Comparison of ENCODE assay signal across 2 cellular contexts in genomic region chr10:93420091-93420490, GRCh38.
A peak's percentile ranks its signal among the peaks of the same experiment; 100 is the strongest.
TF ChIP-seq lines count a peak whose summit lies in the region.

No MANE protein-coding gene starts in this region.

TF ChIP-seq in liver, 16 proteins besides CTCF, POLR2A, EP300 and RAD21 (continued from another document):
- TF ChIP-seq MAX (IDR thresholded peaks at IDR 0.05) = no peak
- TF ChIP-seq NR2F2 (IDR thresholded peaks at IDR 0.05) = peak; percentile 41
TF ChIP-seq in liver: peak in this region for 3.

TF ChIP-seq in HepG2, 621 proteins besides CTCF, POLR2A, EP300 and RAD21 (continued from another document):
- TF ChIP-seq HNF4G (IDR thresholded peaks at IDR 0.05; ENCODE audit: borderline replicate concordance, low read depth, low read length) (no peak), HNF4G (CRISPR knock-in tag; IDR thresholded peaks at IDR 0.05; ENCODE audit: borderline replicate concordance, low read depth) (no peak), ZNF576 (CRISPR knock-in tag; IDR thresholded peaks at IDR 0.05) (no peak), TOPORS (CRISPR knock-in tag; IDR thresholded peaks at IDR 0.05) (no peak), MYC (CRISPR knock-in tag; IDR thresholded peaks at IDR 0.05; ENCODE audit: borderline replicate concordance) (no peak), MXI1 (IDR thresholded peaks at IDR 0.05; ENCODE audit: borderline replicate concordance, low read depth, low read length) (no peak), ZSCAN12 (CRISPR knock-in tag; IDR thresholded peaks at IDR 0.05) (no peak), ZNF235 (CRISPR knock-in tag; IDR thresholded peaks at IDR 0.05; ENCODE audit: borderline replicate concordance) (no peak), ZNF83 (CRISPR knock-in tag; IDR thresholded peaks at IDR 0.05; ENCODE audit: borderline replicate concordance) (no peak), ZNF17 (CRISPR knock-in tag; IDR thresholded peaks at IDR 0.05) (no peak), ZNF615 (CRISPR knock-in tag; IDR thresholded peaks at IDR 0.05; ENCODE audit: borderline replicate concordance) (no peak), AGO1 (IDR thresholded peaks at IDR 0.05; ENCODE audit: low read depth, low read length, poor library complexity, severe bottlenecking) (no peak), TBP (CRISPR knock-in tag; IDR thresholded peaks at IDR 0.05) (no peak), ZNF556 (CRISPR knock-in tag; IDR thresholded peaks at IDR 0.05; ENCODE audit: borderline replicate concordance) (no peak), ZNF367 (CRISPR knock-in tag; IDR thresholded peaks at IDR 0.05; ENCODE audit: borderline replicate concordance) (no peak), CCAR2 (optimal IDR thresholded peaks at IDR 0.05; ENCODE audit: low read depth, low read length) (no peak), NCOA2 (CRISPR knock-in tag; IDR thresholded peaks at IDR 0.05) (no peak)
